ENCODE assay signal across 22 cellular contexts in the genomic region with DNA sequence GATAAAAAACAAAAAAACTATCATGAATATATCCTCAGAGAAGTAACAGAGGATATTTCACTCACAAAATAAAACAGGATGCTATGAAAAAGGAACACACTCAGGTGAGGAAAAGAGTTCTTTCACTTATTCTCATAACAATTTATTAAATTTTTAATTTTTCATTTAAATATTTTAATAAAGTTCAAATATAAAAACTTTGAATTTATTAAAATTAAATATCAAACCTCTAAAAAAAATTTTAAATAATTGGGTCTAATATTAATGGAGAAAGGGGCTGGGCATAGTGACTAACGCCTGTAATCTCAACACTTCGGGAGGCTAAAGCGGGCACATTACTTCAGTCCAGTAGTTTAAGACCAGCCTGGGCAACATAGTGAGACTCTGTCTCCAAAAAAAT.
"Had no signal": no experiment of that assay in that cellular context is flagged by ENCODE, and none has a peak within 500 bp of the region (broad histone marks: within the 10 kb centered on the region; RNA-seq: fewer than 3 reads in every experiment).

No MANE protein-coding gene starts in this region.

- FAIRE-seq: endothelial cell of umbilical vein, islet of Langerhans, keratinocyte had no signal

- DNase-seq: cortex of kidney; effector CD8-positive, alpha-beta T cell; effector memory CD8-positive, alpha-beta T cell; endodermal cell; foreskin keratinocyte; gastrocnemius medialis; glutamatergic neuron; head of caudate nucleus; heart right ventricle; hippocampal formation; left cardiac atrium; left lung; left ventricle myocardium superior; lower lobe of right lung; mesenchymal stem cell; mucosa of descending colon; naive B cell; naive thymus-derived CD8-positive, alpha-beta T cell had no signal

- H3K27ac ChIP-seq: esophagus muscularis mucosa, foreskin keratinocyte, gastrocnemius medialis, heart right ventricle, left lung, lower lobe of right lung had no signal
